28 cellular contexts compared by ENCODE assay signal in genomic region chrX:42797646-42798045, GRCh38. TPM values are rescaled to one million over a fixed set of nuclear protein-coding genes. Genes with fewer than 3 reads are reported as not detected.
DNase-seq lines count a peak whose midpoint lies in the region; ATAC-seq, FAIRE-seq and TF ChIP-seq lines count a peak whose summit lies in the region.
"Had no signal": no experiment of that assay in that cellular context is flagged by ENCODE, and none has a peak within 500 bp of the region (broad histone marks: within the 10 kb centered on the region; RNA-seq: fewer than 3 reads in every experiment).

No MANE protein-coding gene starts in this region.

- BruUV-seq in Calu3 (replicated peaks; lab: Mats Ljungman, UMichigan), result no TSS peak

- H2BK120ac ChIP-seq in H1 (replicated peaks; ENCODE audit: low read depth, low read length) (no peak overlapping the region), trophoblast cell (ENCODE audit: insufficient read depth, low read length, poor library complexity) (no peak overlapping the region)

- H3K27me3 Mint-ChIP-seq in Calu3 (ENCODE audit: unreplicated experiment), result no peaks in the 10 kb centered on the region
- H3K27me3 Mint-ChIP-seq: activated CD8-positive, alpha-beta memory T cell treated with anti-CD3 and anti-CD28 coated beads, Interleukin-2, amount 10 ng/mL, durations not matched to agents 7 days and 5 days; activated naive CD8-positive, alpha-beta T cell treated with anti-CD3 and anti-CD28 coated beads, Interleukin-2, amount 10 ng/mL, durations not matched to agents 7 days and 5 days; activated T-helper 17 cell treated with anti-CD3 and anti-CD28 coated beads, Interleukin-2, amount 50 U/mL, for 72 hours had no signal

- H2BK12ac ChIP-seq in H1 (ENCODE audit: low read depth, low read length) (peak overlapping the region; percentile 60; the same call in 1 of the 2 replicates), trophoblast cell (ENCODE audit: low read length) (no peak overlapping the region)

- H3K9ac ChIP-seq in H1 (replicated peaks in 1 of 4; ENCODE audit: extremely low read depth in 1 of 4, low read depth in 3 of 4, low read length in 3 of 4) (no peak overlapping the region), trophoblast cell (ENCODE audit: low read length) (no peak overlapping the region)

- TF ChIP-seq CTCF in Calu3 (IDR thresholded peaks at IDR 0.05; ENCODE audit: unreplicated experiment), result no peak
- TF ChIP-seq CTCF in H1 (IDR thresholded peaks at IDR 0.05; ENCODE audit: control extremely low read depth in 1 of 3, insufficient read depth in 1 of 3, low read depth in 1 of 3, low read length in 3 of 3), result no peak

- H4K8ac ChIP-seq in H1 (ENCODE audit: extremely low read depth, insufficient read depth, low read length), result no peak overlapping the region
- no peak overlapping the region for H4K8ac ChIP-seq in trophoblast cell (ENCODE audit: low read depth, low read length)

- intact Hi-C loops in Calu3 (cut with micrococcal nuclease; ENCODE audit: unreplicated experiment), result no loop called here

- 90% methylated on average over 7 of the region's 7 CpGs; no CpG with 5 or more reads in 1 of the 2 experiments for WGBS in H1 (ENCODE audit: extremely low coverage in 1 of 2, insufficient coverage in 1 of 2, insufficient read length in 1 of 2, insufficient replicate concordance in 2 of 2, low coverage in 1 of 2, low lambda C conversion rate in 2 of 2, missing lambda C conversion rate in 1 of 2), 2 experiments
- WGBS in trophoblast cell (ENCODE audit: extremely low coverage, insufficient coverage, insufficient read length), result no CpG with 5 or more reads among the region's 7 CpGs

- no peak overlapping the region for H3K4me3 Mint-ChIP-seq in Calu3 (ENCODE audit: low read depth, unreplicated experiment)
- H3K4me3 Mint-ChIP-seq: activated CD8-positive, alpha-beta memory T cell treated with anti-CD3 and anti-CD28 coated beads, Interleukin-2, amount 10 ng/mL, durations not matched to agents 7 days and 5 days; activated naive CD8-positive, alpha-beta T cell treated with anti-CD3 and anti-CD28 coated beads, Interleukin-2, amount 10 ng/mL, durations not matched to agents 7 days and 5 days; activated T-helper 17 cell treated with anti-CD3 and anti-CD28 coated beads, Interleukin-2, amount 50 U/mL, for 72 hours; brain had no signal

- H3K18ac ChIP-seq in H1 (ENCODE audit: extremely low read depth, low read length), result no peak overlapping the region
- H3K18ac ChIP-seq in trophoblast cell (ENCODE audit: low read length), result no peak overlapping the region

- peak overlapping the region; percentile 69 for H3K27ac Mint-ChIP-seq in Calu3 (ENCODE audit: unreplicated experiment)
- H3K27ac Mint-ChIP-seq: activated CD8-positive, alpha-beta memory T cell treated with anti-CD3 and anti-CD28 coated beads, Interleukin-2, amount 10 ng/mL, durations not matched to agents 7 days and 5 days; activated naive CD8-positive, alpha-beta T cell treated with anti-CD3 and anti-CD28 coated beads, Interleukin-2, amount 10 ng/mL, durations not matched to agents 7 days and 5 days; activated T-helper 17 cell treated with anti-CD3 and anti-CD28 coated beads, Interleukin-2, amount 50 U/mL, for 72 hours had no signal

- H3K4me2 ChIP-seq in H1 (ENCODE audit: insufficient read depth in 1 of 2, low read depth in 2 of 2, low read length in 2 of 2) (no peak overlapping the region), trophoblast cell (ENCODE audit: low read length) (no peak overlapping the region)

- no peak for TF ChIP-seq EP300 in H1 (IDR thresholded peaks at IDR 0.05; ENCODE audit: borderline replicate concordance in 1 of 2, low read depth in 2 of 2, low read length in 2 of 2)

- H4K12ac ChIP-seq in trophoblast cell (ENCODE audit: low read depth, low read length), result no peak overlapping the region

- H3K27ac ChIP-seq in H1 (ENCODE audit: low read depth, low read length) (no peak overlapping the region), trophoblast cell (ENCODE audit: low read depth, low read length) (no peak overlapping the region)
- H3K27ac ChIP-seq: tibial artery had no signal

- H3K9me3 ChIP-seq in H1 (ENCODE audit: insufficient read depth in 2 of 2, low read depth in 1 of 2, low read length in 1 of 2) (peaks cover 3 to 8% of the 10 kb centered on the region in 2 experiments; a peak in 1 of 4 replicates), trophoblast cell (ENCODE audit: insufficient read depth, low read depth, low read length) (no peaks in the 10 kb centered on the region)

- no peaks in the 10 kb centered on the region for H3K27me3 ChIP-seq in H1 (replicated peaks in 1 of 4; ENCODE audit: control insufficient read depth in 3 of 4, extremely low read depth in 1 of 4, insufficient read depth in 3 of 4, low read length in 3 of 4)
- H3K27me3 ChIP-seq in trophoblast cell (ENCODE audit: insufficient read depth, low read length), result no peaks in the 10 kb centered on the region
- H3K27me3 ChIP-seq: tibial artery had no signal

- H4K5ac ChIP-seq in H1 (ENCODE audit: insufficient read length, low read depth, low read length), result no peak overlapping the region

- no peak for TF ChIP-seq POLR2A in H1 (IDR thresholded peaks at IDR 0.05; ENCODE audit: control extremely low read depth in 1 of 2, low read depth in 2 of 2, low read length in 2 of 2)
- no peak for TF ChIP-seq POLR2A in erythroblast (IDR thresholded peaks at IDR 0.05; ENCODE audit: low read length)

- H3K4me3 ChIP-seq in H1 (ENCODE audit: extremely low read depth in 1 of 4, insufficient read depth in 2 of 4, low read depth in 3 of 4, low read length in 4 of 4) (no peak overlapping the region), trophoblast cell (ENCODE audit: low read depth, low read length) (no peak overlapping the region)
- H3K4me3 ChIP-seq: tibial artery had no signal

- no peaks in the 10 kb centered on the region; a peak in 2 of 7 replicates for H3K4me1 ChIP-seq in H1 (replicated peaks in 1 of 4; ENCODE audit: control insufficient read depth in 3 of 4, insufficient read depth in 4 of 4, low read length in 3 of 4)
- H3K4me1 ChIP-seq in trophoblast cell (ENCODE audit: control insufficient read depth in 1 of 2, insufficient read depth in 2 of 2, low read length in 2 of 2), result no peaks in the 10 kb centered on the region
- H3K4me1 ChIP-seq: tibial artery had no signal

- H2BK5ac ChIP-seq in H1 (ENCODE audit: low read depth, low read length), result no peak overlapping the region
- H2BK5ac ChIP-seq in trophoblast cell (ENCODE audit: low read depth, low read length, poor library complexity), result no peak overlapping the region

- no peak overlapping the region for H2BK20ac ChIP-seq in H1 (ENCODE audit: low read length)

- H2AFZ ChIP-seq in H1 (ENCODE audit: low read length), result no peak overlapping the region
- H2AFZ ChIP-seq in trophoblast cell (ENCODE audit: insufficient read depth, low read length, poor library complexity), result no peak overlapping the region

- H3K23ac ChIP-seq in H1 (ENCODE audit: insufficient read length), result no peak overlapping the region
- H3K23ac ChIP-seq in trophoblast cell (ENCODE audit: low read length), result no peak overlapping the region

- H3K56ac ChIP-seq in H1 (replicated peaks; ENCODE audit: insufficient read length, low read depth, low read length), result no peak overlapping the region

- H2AK5ac ChIP-seq in H1 (ENCODE audit: low read depth, low read length) (no peak overlapping the region), trophoblast cell (ENCODE audit: low read length) (no peak overlapping the region)

- peaks cover 8% of the 10 kb centered on the region for H3K4me1 Mint-ChIP-seq in Calu3 (ENCODE audit: low read depth, unreplicated experiment)
- H3K4me1 Mint-ChIP-seq: activated CD8-positive, alpha-beta memory T cell treated with anti-CD3 and anti-CD28 coated beads, Interleukin-2, amount 10 ng/mL, durations not matched to agents 7 days and 5 days; activated naive CD8-positive, alpha-beta T cell treated with anti-CD3 and anti-CD28 coated beads, Interleukin-2, amount 10 ng/mL, durations not matched to agents 7 days and 5 days; activated T-helper 17 cell treated with anti-CD3 and anti-CD28 coated beads, Interleukin-2, amount 50 U/mL, for 72 hours had no signal

- H3K4ac ChIP-seq in H1 (replicated peaks; ENCODE audit: insufficient read length, low read depth, low read length) (no peak overlapping the region), trophoblast cell (ENCODE audit: low read depth, low read length) (no peak overlapping the region)

- FAIRE-seq in H1 (lab: Jason Lieb, UNC), result no peak

- peak; percentile 6 for DNase-seq in Calu3
- DNase-seq in HK-2 (ENCODE audit: unreplicated experiment), result peak; percentile 2
- no peak for DNase-seq in H1 (ENCODE audit: low read depth in 1 of 2, low spot score in 2 of 2)
- peak; percentile 8 to 23 for DNase-seq in trophoblast cell
- no peak for DNase-seq in stimulated activated CD4-positive, alpha-beta T cell treated with anti-CD3 and anti-CD28 coated beads, Interleukin-1b, Interleukin-23, amount 100 ng/mL, for 48 hours
- DNase-seq in cerebellar nuclear complex (lab: John Stamatoyannopoulos, UW), result no peak
- no peak for DNase-seq in erythroblast (lab: John Stamatoyannopoulos, UW)
- DNase-seq: activated CD4-positive, CD25-positive, alpha-beta regulatory T cell treated with anti-CD3 and anti-CD28 coated beads, Interleukin-2, amount 50 U/mL, for 72 hours; activated CD8-positive, alpha-beta memory T cell treated with anti-CD3 and anti-CD28 coated beads, Interleukin-2, amount 10 ng/mL, durations not matched to agents 7 days and 5 days; activated naive CD8-positive, alpha-beta T cell treated with anti-CD3 and anti-CD28 coated beads, Interleukin-2, amount 10 ng/mL, durations not matched to agents 7 days and 5 days; AML-193; COR-L47; effector memory CD4-positive, alpha-beta T cell; H7; head of caudate nucleus; NCI-H2107; NCI-H526 treated with DMSO at 0.1 percent for 48 hours; stimulated activated CD4-positive, alpha-beta T cell treated with anti-CD3 and anti-CD28 coated beads, Interleukin-2, amount 100 ng/mL, for 24 hours; stimulated activated naive CD8-positive, alpha-beta T cell treated with anti-CD3 and anti-CD28 coated beads, Interleukin-15, Interleukin-2, amounts not matched to agents 100 U/mL and 50 U/mL, for 24 hours; SW 1271; tibial artery had no signal

- H3K79me1 ChIP-seq in H1 (ENCODE audit: low read depth, low read length), result no peaks in the 10 kb centered on the region
- H3K79me1 ChIP-seq in trophoblast cell (ENCODE audit: low read length), result peaks cover 1% of the 10 kb centered on the region

- H3K79me2 ChIP-seq in H1 (ENCODE audit: control insufficient read depth in 1 of 2, insufficient read depth in 2 of 2, low read length in 2 of 2), result no peaks in the 10 kb centered on the region
- H3K79me2 ChIP-seq in trophoblast cell (ENCODE audit: control insufficient read depth, insufficient read depth, low read length, poor library complexity), result no peaks in the 10 kb centered on the region

- ATAC-seq in GM21529 (IDR thresholded peaks at IDR 0.05; ENCODE audit: unreplicated experiment), result no peak
- ATAC-seq: activated CD8-positive, alpha-beta memory T cell treated with anti-CD3 and anti-CD28 coated beads, Interleukin-2, amount 10 ng/mL, durations not matched to agents 7 days and 5 days; activated T-helper 17 cell treated with anti-CD3 and anti-CD28 coated beads, Interleukin-2, amount 50 U/mL, for 72 hours; stimulated activated naive CD8-positive, alpha-beta T cell treated with anti-CD3 and anti-CD28 coated beads, Interleukin-15, Interleukin-2, amounts not matched to agents 100 U/mL and 50 U/mL, for 24 hours had no signal

- TF ChIP-seq RAD21 in H1 (IDR thresholded peaks at IDR 0.05 in 1 of 2, conservative IDR thresholded peaks at IDR 0.05 in 1 of 2; ENCODE audit: low read depth in 2 of 2, low read length in 2 of 2), result no peak

- H3K36me3 Mint-ChIP-seq in Calu3 (ENCODE audit: insufficient read depth, unreplicated experiment), result no peaks in the 10 kb centered on the region
- H3K36me3 Mint-ChIP-seq: activated CD8-positive, alpha-beta memory T cell treated with anti-CD3 and anti-CD28 coated beads, Interleukin-2, amount 10 ng/mL, durations not matched to agents 7 days and 5 days had no signal

- H2BK15ac ChIP-seq in H1 (ENCODE audit: low read length), result no peak overlapping the region

- H3K23me2 ChIP-seq in H1 (ENCODE audit: low read depth, low read length), result no peaks in the 10 kb centered on the region

- H3K14ac ChIP-seq in H1 (ENCODE audit: insufficient read length), result no peak overlapping the region
- H3K14ac ChIP-seq in trophoblast cell (ENCODE audit: low read length), result no peak overlapping the region

- H4K20me1 ChIP-seq in H1 (replicated peaks in 1 of 2; ENCODE audit: control insufficient read depth in 1 of 2, insufficient read depth in 2 of 2, low read length in 2 of 2), result no peaks in the 10 kb centered on the region

- H3K36me3 ChIP-seq in H1 (ENCODE audit: control insufficient read depth in 2 of 4, insufficient read depth in 4 of 4, low read length in 3 of 4) (peaks cover 0 to 3% (median 0%) of the 10 kb centered on the region in 4 experiments; a peak in 1 of 8 replicates), trophoblast cell (ENCODE audit: control insufficient read depth in 1 of 2, insufficient read depth in 2 of 2, low read length in 2 of 2) (no peaks in the 10 kb centered on the region)
- H3K36me3 ChIP-seq: tibial artery had no signal

- no peaks in the 10 kb centered on the region for H3K9me3 Mint-ChIP-seq in Calu3 (ENCODE audit: low read depth, unreplicated experiment)
- H3K9me3 Mint-ChIP-seq: activated T-helper 17 cell treated with anti-CD3 and anti-CD28 coated beads, Interleukin-2, amount 50 U/mL, for 72 hours had no signal

- POLR2A ChIA-PET in H1 (lab: Charles Lee; ENCODE audit: partially characterized antibody), result no interaction called here

- no peak overlapping the region for H4K91ac ChIP-seq in H1 (replicated peaks; ENCODE audit: insufficient read length, low read length)
- H4K91ac ChIP-seq in trophoblast cell (ENCODE audit: low read depth, low read length), result no peak overlapping the region

- CTCF ChIA-PET in Calu3 (lab: Charles Lee), result no interaction called here
- CTCF ChIA-PET in H1 (lab: Charles Lee; ENCODE audit: partially characterized antibody), result no interaction called here

RNA-seq across cellular contexts. Expression of gene PPP1R2C, which starts 19.7 kb away (rescaled TPM):
- total RNA-seq in Calu3 (2022), result not detected in 2 replicates
- not detected in 2 replicates for total RNA-seq in H1 (2021; fragmentation: NEBNext Ultra II Directional; extraction: Animal tissue kit (Norgen Biotek cat#: 25700))
- not detected in 2 replicates for polyA plus RNA-seq in H1 (2011; rRNA removed)
- not detected for polyA plus RNA-seq in H1 (2011; cell fraction: cytosol; rRNA removed)
- not detected for polyA plus RNA-seq in H1 (2011; cell fraction: nucleus; rRNA removed)
- not detected in 4 replicates for polyA plus RNA-seq in H1 (2012, experiment 1 of 2)
- polyA plus RNA-seq in H1 (2012, experiment 2 of 2), result not detected
- polyA plus RNA-seq in H1 (2013, experiment 1 of 2), result not detected
- polyA plus RNA-seq in H1 (2013, experiment 2 of 2), result not detected
- not detected in 2 replicates for polyA minus RNA-seq in H1 (2011; rRNA and poly(A)+ RNA removed)
- polyA minus RNA-seq in H1 (2011; cell fraction: cytosol; rRNA and poly(A)+ RNA removed), result not detected
- polyA minus RNA-seq in H1 (2011; cell fraction: nucleus; rRNA and poly(A)+ RNA removed), result not detected
- not detected in 2 replicates for polyA plus RNA-seq in trophoblast cell (2013)
- total RNA-seq: activated CD8-positive, alpha-beta memory T cell treated with anti-CD3 and anti-CD28 coated beads, Interleukin-2, amount 10 ng/mL, durations not matched to agents 7 days and 5 days; activated naive CD8-positive, alpha-beta T cell treated with anti-CD3 and anti-CD28 coated beads, Interleukin-2, amount 10 ng/mL, durations not matched to agents 7 days and 5 days; activated T-helper 17 cell treated with anti-CD3 and anti-CD28 coated beads, Interleukin-2, amount 50 U/mL, for 72 hours; fibroblast of lung; G401; H7; posterior vena cava had no signal
- polyA plus RNA-seq: fibroblast of lung, neural cell had no signal

Comparison
In these comparisons a context has a peak if more than half of its experiments do, and no peak if none do; other contexts are left out.
1. DNase-seq: peak in Calu3 (single experiment), HK-2 (single experiment) and trophoblast cell (2 of 2); none in H1 (0 of 2), stimulated activated CD4-positive, alpha-beta T cell treated with anti-CD3 and anti-CD28 coated beads, Interleukin-1b, Interleukin-23, amount 100 ng/mL, for 48 hours (single experiment), cerebellar nuclear complex (0 of 2) and erythroblast (0 of 2).